ENCODE assay signal across 12 cellular contexts in genomic region chr14:102095231-102095870, GRCh38. TPM values are rescaled to one million over a fixed set of nuclear protein-coding genes. Genes with fewer than 3 reads are reported as not detected.
DNase-seq lines count a peak whose midpoint lies in the region; ATAC-seq and TF ChIP-seq lines count a peak whose summit lies in the region.
"Had no signal": no experiment of that assay in that cellular context is flagged by ENCODE, and none has a peak within 500 bp of the region (broad histone marks: within the 10 kb centered on the region; RNA-seq: fewer than 3 reads in every experiment).

No MANE protein-coding gene starts in this region.

- 0 out of 2 replicates have a peak overlapping the region, but pooled peaks have one; percentile 4 for H3K4me2 ChIP-seq in SK-N-SH

- no peaks in the 10 kb centered on the region for H3K9me2 ChIP-seq in SK-N-SH

- H3K36me3 Mint-ChIP-seq in chondrocyte (ENCODE audit: low read depth) = no peaks in the 10 kb centered on the region

- no peaks in the 10 kb centered on the region for H3K27me3 Mint-ChIP-seq in chondrocyte (ENCODE audit: low read depth)

- no peak overlapping the region for H3K4me3 Mint-ChIP-seq in chondrocyte (ENCODE audit: unreplicated experiment)

- 65% methylated on average over 5 of the region's 6 CpGs for WGBS in SK-N-SH (ENCODE audit: low lambda C conversion rate)

- DNase-seq in SK-N-SH (no peak), LHCN-M2 (ENCODE audit: low read depth) (peak; percentile 60), chondrocyte (ENCODE audit: low spot score) (no peak), renal cortical epithelial cell (ENCODE audit: low read depth) (peak; percentile 31), cerebellar cortex (ENCODE audit: low spot score) (no peak), NCI-H146 treated with DMSO at 0.1 percent for 48 hours (lab: John Stamatoyannopoulos, UW; ENCODE audit: unreplicated experiment) (no peak)
- DNase-seq: mucosa of descending colon, NCI-H2029, T1000 had no signal

- H3K4me1 Mint-ChIP-seq in chondrocyte (ENCODE audit: low read depth) = peaks cover 13% of the 10 kb centered on the region

- peaks cover 5 to 9% of the 10 kb centered on the region in 2 experiments; a peak in 2 of 4 replicates for H3K4me1 ChIP-seq in SK-N-SH (ENCODE audit: control insufficient read depth in 1 of 2, insufficient read depth in 2 of 2, low read depth in 1 of 2, low read length in 1 of 2)

- POLR2A ChIA-PET in SK-N-SH (lab: Yijun Ruan, JAX) = no interaction called here

- H3K27ac Mint-ChIP-seq in chondrocyte (ENCODE audit: unreplicated experiment) = peak overlapping the region; percentile 55

- no peak overlapping the region for H3K9ac ChIP-seq in SK-N-SH

- H3K79me2 ChIP-seq in SK-N-SH (ENCODE audit: insufficient read depth) = no peaks in the 10 kb centered on the region

- no peak overlapping the region for H3K27ac ChIP-seq in SK-N-SH (ENCODE audit: low read depth in 2 of 2, low read length in 1 of 2)
- H3K27ac ChIP-seq: cardiac muscle cell had no signal

- no peak for TF ChIP-seq EP300 in SK-N-SH (IDR thresholded peaks at IDR 0.05; ENCODE audit: borderline replicate concordance in 1 of 2, low read depth in 1 of 2, low read length in 1 of 2)

- CTCF ChIA-PET in SK-N-SH (lab: Yijun Ruan, JAX) = interaction anchor here (0.6 to 6.9 kb wide), 26 partner anchors 8 to 325 kb away, joined by 3 to 65 read pairs (median 4); partner anchors contain the start of gene HSP90AA1

- no peaks in the 10 kb centered on the region for H4K20me1 ChIP-seq in SK-N-SH (ENCODE audit: insufficient read depth)

- H2AFZ ChIP-seq in SK-N-SH (ENCODE audit: low read depth) = no peak overlapping the region

- no peaks in the 10 kb centered on the region for H3K9me3 ChIP-seq in SK-N-SH
- H3K9me3 ChIP-seq: mucosa of descending colon had no signal

- no peak overlapping the region for H3K4me3 ChIP-seq in SK-N-SH (ENCODE audit: low read depth in 2 of 2, low read length in 1 of 2)
- H3K4me3 ChIP-seq: cardiac muscle cell, mucosa of descending colon had no signal

- no peaks in the 10 kb centered on the region for H3K9me3 Mint-ChIP-seq in chondrocyte (ENCODE audit: low read depth)

- TF ChIP-seq CTCF in SK-N-SH (IDR thresholded peaks at IDR 0.05) (no peak), chondrocyte (IDR thresholded peaks at IDR 0.05) (no peak)

- no peaks in the 10 kb centered on the region for H3K36me3 ChIP-seq in SK-N-SH (replicated peaks in 1 of 2; ENCODE audit: control insufficient read depth in 1 of 2, insufficient read depth in 2 of 2, low read length in 1 of 2)
- H3K36me3 ChIP-seq: cardiac muscle cell had no signal

- no peak for TF ChIP-seq RAD21 in SK-N-SH (IDR thresholded peaks at IDR 0.05; ENCODE audit: low read length)

- H3K27me3 ChIP-seq in SK-N-SH (ENCODE audit: insufficient read depth) = no peaks in the 10 kb centered on the region
- H3K27me3 ChIP-seq: cardiac muscle cell had no signal

- ATAC-seq in SK-N-SH treated with all-trans-retinoic acid at 6 μM for 48 hours (no peak; the same call in 1 of the 3 replicates), HG03571 (IDR thresholded peaks at IDR 0.05; ENCODE audit: unreplicated experiment) (no peak)
- ATAC-seq: mucosa of descending colon had no signal

- no peaks in the 10 kb centered on the region for H3F3A ChIP-seq in SK-N-SH (replicated peaks; ENCODE audit: insufficient read depth)

TF ChIP-seq in SK-N-SH, 30 proteins besides CTCF, POLR2A, EP300 and RAD21:
- TF ChIP-seq EZH2phosphoT487 (IDR thresholded peaks at IDR 0.05; ENCODE audit: borderline replicate concordance, low read depth) (no peak), RFX5 (IDR thresholded peaks at IDR 0.05; ENCODE audit: low read length) (no peak), PBX3 (IDR thresholded peaks at IDR 0.05) (0 out of 2 replicates have a peak, but pooled peaks have one; percentile 14), NFIC (IDR thresholded peaks at IDR 0.05; ENCODE audit: borderline replicate concordance) (no peak), JUND (IDR thresholded peaks at IDR 0.05) (0 out of 2 replicates have a peak, but pooled peaks have one; percentile 15), FOSL2 (IDR thresholded peaks at IDR 0.05; ENCODE audit: borderline replicate concordance, low read depth) (peak; percentile 72), USF1 (IDR thresholded peaks at IDR 0.05; ENCODE audit: borderline replicate concordance, low read depth) (no peak), FOXM1 (IDR thresholded peaks at IDR 0.05; ENCODE audit: low read depth) (no peak)

TF ChIP-seq in SK-N-SH treated with all-trans-retinoic acid at 6 μM for 48 hours, 23 proteins besides CTCF, POLR2A, EP300 and RAD21 (continues in another document):
- TF ChIP-seq OSR1 (CRISPR knock-in tag; IDR thresholded peaks at IDR 0.05) (no peak), GLIS3 (CRISPR knock-in tag; IDR thresholded peaks at IDR 0.05) (no peak), PPARA (CRISPR knock-in tag; IDR thresholded peaks at IDR 0.05; ENCODE audit: borderline replicate concordance) (no peak), CSDC2 (CRISPR knock-in tag; IDR thresholded peaks at IDR 0.05) (no peak), PATZ1 (CRISPR knock-in tag; IDR thresholded peaks at IDR 0.05; ENCODE audit: borderline replicate concordance) (no peak), ARNTL (CRISPR knock-in tag; IDR thresholded peaks at IDR 0.05; ENCODE audit: borderline replicate concordance, low read depth) (no peak), CREB5 (CRISPR knock-in tag; IDR thresholded peaks at IDR 0.05; ENCODE audit: low read depth) (no peak), POU6F1 (CRISPR knock-in tag; IDR thresholded peaks at IDR 0.05; ENCODE audit: borderline replicate concordance, low read depth) (no peak), ISL1 (CRISPR knock-in tag; IDR thresholded peaks at IDR 0.05) (no peak), ZFP30 (CRISPR knock-in tag; IDR thresholded peaks at IDR 0.05) (no peak)

RNA-seq across cellular contexts. Expression of gene HSP90AA1, which starts 8.5 kb away (rescaled TPM):
- polyA plus RNA-seq in SK-N-SH (2012; rRNA removed) = 269 and 298 TPM in 2 replicates
- 408 and 501 TPM in 2 replicates for polyA plus RNA-seq in SK-N-SH (2012; cell fraction: cytosol; rRNA removed)
- 123 and 208 TPM in 2 replicates for polyA plus RNA-seq in SK-N-SH (2012; cell fraction: nucleus; rRNA removed)
- total RNA-seq in LHCN-M2 (2014; rRNA removed) (816 and 855 TPM in 2 replicates), chondrocyte (239 to 400 TPM (median 242 TPM) in 3 replicates), renal cortical epithelial cell (927 and 1,172 TPM in 2 replicates)
- 492 TPM for polyA plus RNA-seq in LHCN-M2 (2012)

RNA-seq across cellular contexts. Expression of gene WDR20, which starts 44.3 kb away (rescaled TPM):
- 12.4 and 17.2 TPM in 2 replicates for polyA plus RNA-seq in SK-N-SH (2012; rRNA removed)
- polyA plus RNA-seq in SK-N-SH (2012; cell fraction: cytosol; rRNA removed) = 11.3 and 12.9 TPM in 2 replicates
- polyA plus RNA-seq in SK-N-SH (2012; cell fraction: nucleus; rRNA removed) = 13.3 and 18.9 TPM in 2 replicates
- 18.3 and 21.1 TPM in 2 replicates for total RNA-seq in LHCN-M2 (2014; rRNA removed)
- 13.7 TPM for polyA plus RNA-seq in LHCN-M2 (2012)
- 20.8 to 28.8 TPM (median 23.0 TPM) in 3 replicates for total RNA-seq in chondrocyte
- total RNA-seq in renal cortical epithelial cell = 18.4 and 25.3 TPM in 2 replicates

Comparison
In these comparisons a context has a peak if more than half of its experiments do, and no peak if none do; other contexts are left out.
1. DNase-seq: peak in LHCN-M2 (single experiment) and renal cortical epithelial cell (single experiment); none in SK-N-SH (single experiment), chondrocyte (single experiment), cerebellar cortex (single experiment) and NCI-H146 treated with DMSO at 0.1 percent for 48 hours (single experiment).